15 cellular contexts compared by ENCODE assay signal in the genomic region with DNA sequence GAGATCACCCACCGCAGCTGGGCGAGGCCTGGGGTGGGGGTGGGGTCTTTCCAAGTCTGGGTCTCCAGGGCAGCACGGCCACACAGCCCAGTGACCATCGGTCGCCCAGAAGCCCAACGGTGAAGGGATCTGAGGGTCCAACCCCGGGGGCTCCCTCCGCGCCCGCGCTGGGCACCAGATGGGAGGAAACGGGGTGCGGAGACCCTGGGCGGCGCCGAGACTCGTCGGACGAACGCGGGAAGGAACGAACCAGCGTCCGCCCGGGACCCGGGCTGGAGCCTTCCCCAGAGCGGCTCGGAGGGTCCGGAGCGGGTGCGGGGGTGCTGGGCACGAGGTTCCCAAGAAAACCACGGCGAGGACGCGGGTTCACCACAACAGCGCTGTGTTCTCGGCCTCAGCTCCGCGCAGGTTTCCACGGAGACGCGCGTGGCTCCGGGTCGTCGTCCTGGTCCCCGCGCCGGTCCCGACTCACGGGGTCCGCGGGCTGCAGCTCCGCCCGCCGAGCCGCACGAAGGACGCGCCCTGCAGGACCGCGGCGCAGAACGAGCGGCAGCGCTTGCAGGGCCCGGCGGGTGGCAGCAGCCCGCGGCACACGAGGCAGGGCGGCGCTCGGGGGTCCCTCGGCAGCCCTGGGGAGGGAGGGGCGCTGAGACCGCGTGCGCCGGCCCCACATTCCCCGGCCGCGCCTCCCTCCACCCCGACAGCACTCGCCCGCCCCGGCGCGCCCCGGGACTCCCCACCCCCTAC. TPM values are rescaled to one million over a fixed set of nuclear protein-coding genes. Genes with fewer than 3 reads are reported as not detected.
DNase-seq lines count a peak whose midpoint lies in the region; ATAC-seq, FAIRE-seq and TF ChIP-seq lines count a peak whose summit lies in the region.
"Had no signal": no experiment of that assay in that cellular context is flagged by ENCODE, and none has a peak within 500 bp of the region (broad histone marks: within the 10 kb centered on the region; RNA-seq: fewer than 3 reads in every experiment).

No MANE protein-coding gene starts in this region.

- H3K27me3 ChIP-seq in CD4-positive, alpha-beta T cell (ENCODE audit: control insufficient read depth, insufficient read depth, low read length), result peaks cover 16% of the 10 kb centered on the region
- peaks cover 100% of the 10 kb centered on the region for H3K27me3 ChIP-seq in neural progenitor cell

- H3K79me2 ChIP-seq in neural progenitor cell (ENCODE audit: low read depth), result no peaks in the 10 kb centered on the region

- H3K9ac ChIP-seq in neural progenitor cell, result no peak overlapping the region

- no peak overlapping the region for H3K27ac ChIP-seq in CD4-positive, alpha-beta T cell (ENCODE audit: low read depth, low read length)
- H3K27ac ChIP-seq in coronary artery (no peak overlapping the region), neural progenitor cell (no peak overlapping the region)
- H3K27ac ChIP-seq: thyroid gland had no signal

- no peak for TF ChIP-seq POLR2A in GM12892 (IDR thresholded peaks at IDR 0.05; ENCODE audit: low read depth, low read length)

- no peak for FAIRE-seq in GM12892 (lab: Jason Lieb, UNC)

- H3K4me3 ChIP-seq in coronary artery (peak overlapping the region; percentile 40), neural progenitor cell (peak overlapping the region; percentile 43)
- H3K4me3 ChIP-seq: thyroid gland had no signal

- H3K36me3 Mint-ChIP-seq in CD4-positive, alpha-beta T cell (ENCODE audit: low read depth), result no peaks in the 10 kb centered on the region
- no peaks in the 10 kb centered on the region for H3K36me3 Mint-ChIP-seq in neural progenitor cell
- peaks cover 5% of the 10 kb centered on the region for H3K36me3 Mint-ChIP-seq in activated T-helper 17 cell treated with anti-CD3 and anti-CD28 coated beads, Interleukin-2, amount 50 U/mL, for 72 hours (ENCODE audit: low read depth)

- H2AFZ ChIP-seq in neural progenitor cell (replicated peaks), result peak overlapping the region; percentile 52

- no peaks in the 10 kb centered on the region for H3K36me3 ChIP-seq in neural progenitor cell
- H3K36me3 ChIP-seq: thyroid gland had no signal

- intact Hi-C loops in CD4-positive, alpha-beta T cell (cut with DNase I, micrococcal nuclease), result no loop called here

- no peaks in the 10 kb centered on the region for H3F3A ChIP-seq in neural progenitor cell (ENCODE audit: low read depth)

- peak; percentile 8 for ATAC-seq in CD4-positive, alpha-beta T cell (ENCODE audit: poor library complexity)
- no peak for ATAC-seq in activated T-helper 17 cell treated with anti-CD3 and anti-CD28 coated beads, Interleukin-2, amount 50 U/mL, for 72 hours (replicated peaks)

- peaks cover 18% of the 10 kb centered on the region for H3K27me3 Mint-ChIP-seq in CD4-positive, alpha-beta T cell
- H3K27me3 Mint-ChIP-seq in neural progenitor cell (ENCODE audit: insufficient read depth, low read depth), result peaks cover 36% of the 10 kb centered on the region
- peaks cover 9% of the 10 kb centered on the region for H3K27me3 Mint-ChIP-seq in activated T-helper 17 cell treated with anti-CD3 and anti-CD28 coated beads, Interleukin-2, amount 50 U/mL, for 72 hours

- peaks cover 10% of the 10 kb centered on the region for H3K4me1 ChIP-seq in neural progenitor cell

- no peak for TF ChIP-seq CTCF in CD4-positive, alpha-beta T cell (IDR thresholded peaks at IDR 0.05)
- no peak for TF ChIP-seq CTCF in coronary artery (IDR thresholded peaks at IDR 0.05)
- TF ChIP-seq CTCF in neural progenitor cell (IDR thresholded peaks at IDR 0.05), result no peak

- peak in 1 of 10 experiments; percentile 32 for DNase-seq in CD4-positive, alpha-beta T cell
- DNase-seq in GM12892 (ENCODE audit: insufficient read length) (peak; percentile 23), coronary artery (ENCODE audit: low spot score) (no peak), neural progenitor cell (ENCODE audit: low spot score) (peak; percentile 51), ACHN (no peak), AG08396 (ENCODE audit: low spot score) (no peak), activated gamma-delta T cell (lab: John Stamatoyannopoulos, UW) (no peak)
- DNase-seq: DMS79; effector CD4-positive, alpha-beta T cell; midbrain; NCI-H2171; T1000; thyroid gland had no signal

- POLR2A ChIA-PET in CD4-positive, alpha-beta T cell (lab: Charles Lee), result no interaction called here

- H3K9me3 ChIP-seq in CD4-positive, alpha-beta T cell (ENCODE audit: control insufficient read depth, low read length), result no peaks in the 10 kb centered on the region
- no peaks in the 10 kb centered on the region for H3K9me3 ChIP-seq in neural progenitor cell (ENCODE audit: low read depth)
- H3K9me3 ChIP-seq: thyroid gland had no signal

- H4K20me1 ChIP-seq in neural progenitor cell (ENCODE audit: low read depth), result no peaks in the 10 kb centered on the region

- in situ Hi-C loops in ACHN (cut with HindIII; ENCODE audit: low pct_ligation_motif_present, low pct_unique_long_range_greater_than_20kb, low sequenced_read_pairs), result no loop called here

- CTCF ChIA-PET in CD4-positive, alpha-beta T cell (lab: Charles Lee), result no interaction called here

- no peak overlapping the region for H3K4me3 Mint-ChIP-seq in CD4-positive, alpha-beta T cell
- H3K4me3 Mint-ChIP-seq in neural progenitor cell, result no peak overlapping the region
- H3K4me3 Mint-ChIP-seq in activated T-helper 17 cell treated with anti-CD3 and anti-CD28 coated beads, Interleukin-2, amount 50 U/mL, for 72 hours, result no peak overlapping the region

- H3K4me2 ChIP-seq in neural progenitor cell, result peak overlapping the region; percentile 77

- H3K9me3 Mint-ChIP-seq in CD4-positive, alpha-beta T cell, result no peaks in the 10 kb centered on the region
- H3K9me3 Mint-ChIP-seq in neural progenitor cell, result peaks cover 2% of the 10 kb centered on the region
- no peaks in the 10 kb centered on the region for H3K9me3 Mint-ChIP-seq in activated T-helper 17 cell treated with anti-CD3 and anti-CD28 coated beads, Interleukin-2, amount 50 U/mL, for 72 hours

- no peak overlapping the region for H3K27ac Mint-ChIP-seq in CD4-positive, alpha-beta T cell
- H3K27ac Mint-ChIP-seq in neural progenitor cell, result no peak overlapping the region
- H3K27ac Mint-ChIP-seq in activated T-helper 17 cell treated with anti-CD3 and anti-CD28 coated beads, Interleukin-2, amount 50 U/mL, for 72 hours, result no peak overlapping the region

- H3K4me1 Mint-ChIP-seq in CD4-positive, alpha-beta T cell (ENCODE audit: low read depth), result peaks cover 34% of the 10 kb centered on the region
- H3K4me1 Mint-ChIP-seq in neural progenitor cell, result peaks cover 2% of the 10 kb centered on the region
- peaks cover 34% of the 10 kb centered on the region for H3K4me1 Mint-ChIP-seq in activated T-helper 17 cell treated with anti-CD3 and anti-CD28 coated beads, Interleukin-2, amount 50 U/mL, for 72 hours

RNA-seq across cellular contexts. Expression of gene IL17REL, which starts 2.3 kb away (rescaled TPM):
- not detected for total RNA-seq in CD4-positive, alpha-beta T cell
- polyA plus RNA-seq in GM12892 (2012; ENCODE audit: missing spikeins), result 0.08 TPM
- total RNA-seq in neural progenitor cell (ENCODE audit: low replicate concordance), result 0.15 TPM in 1 of 2 replicates, not detected in the other
- under 1 TPM; 0.09 to 0.42 TPM for total RNA-seq in activated T-helper 17 cell treated with anti-CD3 and anti-CD28 coated beads, Interleukin-2, amount 50 U/mL, for 72 hours
- total RNA-seq: LHCN-M2, thyroid gland had no signal

RNA-seq across cellular contexts. Expression of gene TTLL8, which starts 43.3 kb away (rescaled TPM):
- not detected for total RNA-seq in CD4-positive, alpha-beta T cell
- not detected for polyA plus RNA-seq in GM12892 (2012; ENCODE audit: missing spikeins)
- not detected in 2 replicates for total RNA-seq in neural progenitor cell (ENCODE audit: low replicate concordance)
- total RNA-seq in activated T-helper 17 cell treated with anti-CD3 and anti-CD28 coated beads, Interleukin-2, amount 50 U/mL, for 72 hours, result not detected
- total RNA-seq: LHCN-M2, thyroid gland had no signal

RNA-seq across cellular contexts. Expression of gene PIM3, which starts 54.3 kb away (rescaled TPM):
- 100 to 1,000 TPM; 224 to 230 TPM for total RNA-seq in CD4-positive, alpha-beta T cell
- polyA plus RNA-seq in GM12892 (2012; ENCODE audit: missing spikeins), result 17.4 TPM
- total RNA-seq in neural progenitor cell (ENCODE audit: low replicate concordance), result 15.1 and 37.2 TPM in 2 replicates
- total RNA-seq in activated T-helper 17 cell treated with anti-CD3 and anti-CD28 coated beads, Interleukin-2, amount 50 U/mL, for 72 hours, result 100 to 1,000 TPM in 1 of 2 donors, 10 to 100 TPM in 1; 94.8 to 235 TPM

Comparison
In these comparisons a context has a peak if more than half of its experiments do, and no peak if none do; other contexts are left out.
1. DNase-seq: peak in GM12892 (single experiment) and neural progenitor cell (single experiment); none in coronary artery (single experiment), ACHN (single experiment), AG08396 (single experiment) and activated gamma-delta T cell (single experiment).